Comparison of ENCODE assay signal across 9 cellular contexts in the genomic region with DNA sequence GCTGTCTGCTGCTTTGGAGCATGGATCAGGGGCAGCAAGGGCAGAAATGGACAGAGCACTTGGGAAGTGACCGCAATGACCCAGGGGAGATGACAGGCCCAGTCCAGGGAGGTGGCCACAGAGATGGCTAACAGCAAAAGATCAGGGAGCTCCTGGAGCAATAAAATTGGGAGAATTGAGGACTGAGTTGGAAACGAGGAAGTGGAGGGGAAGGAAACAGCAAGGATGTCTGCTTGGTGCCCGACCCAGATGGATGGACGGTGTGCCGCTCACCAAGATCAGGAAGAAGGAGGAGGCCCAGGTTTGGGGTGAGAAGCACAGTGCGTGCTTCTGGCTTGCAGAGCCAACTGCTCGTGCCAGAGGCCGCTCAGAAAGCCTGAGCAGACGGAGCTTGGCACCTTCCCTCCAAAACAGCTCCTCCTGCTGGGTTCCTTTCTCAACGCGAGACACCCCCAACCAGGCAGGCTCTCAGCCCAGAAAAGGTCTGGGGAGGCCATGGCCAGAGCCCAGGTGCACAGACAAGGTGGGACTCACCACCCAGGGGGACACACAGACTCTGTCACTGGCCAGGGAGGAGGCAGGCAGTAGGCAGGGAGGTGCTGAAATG. TPM values are rescaled to one million over a fixed set of nuclear protein-coding genes. Genes with fewer than 3 reads are reported as not detected.
A peak's percentile ranks its signal among the peaks of the same experiment; 100 is the strongest.
DNase-seq lines count a peak whose midpoint lies in the region; ATAC-seq and TF ChIP-seq lines count a peak whose summit lies in the region.
"Had no signal": no experiment of that assay in that cellular context is flagged by ENCODE, and none has a peak within 500 bp of the region (broad histone marks: within the 10 kb centered on the region; RNA-seq: fewer than 3 reads in every experiment).

No MANE protein-coding gene starts in this region.

- DNase-seq in AG04450 (ENCODE audit: low read depth, low spot score) (no peak), WERI-Rb-1 (no peak), cardiac muscle cell (ENCODE audit: low read depth in 1 of 2, low spot score in 1 of 2) (peak; percentile 39 to 51), NCI-H1105 (lab: John Stamatoyannopoulos, UW) (no peak), GF-D8 (lab: John Stamatoyannopoulos, UW) (no peak), epidermal melanocyte (ENCODE audit: insufficient read length, low spot score) (no peak)

- no peak for ATAC-seq in GM18505 (IDR thresholded peaks at IDR 0.05; ENCODE audit: unreplicated experiment)

- H3K4me1 ChIP-seq in cardiac muscle cell (ENCODE audit: low read depth) = no peaks in the 10 kb centered on the region

- CTCF ChIA-PET in AG04450 (lab: Charles Lee) = interaction anchor here (0.6 to 1.4 kb wide), 5 partner anchors 12 to 73 kb away, joined by 3 to 6 read pairs (median 5); no protein-coding TSS in a partner anchor

- TF ChIP-seq POLR2A in GM18505 (IDR thresholded peaks at IDR 0.05; ENCODE audit: borderline replicate concordance, extremely low read depth, insufficient read depth, insufficient read length) = no peak

- no peaks in the 10 kb centered on the region for H3K36me3 ChIP-seq in WERI-Rb-1
- no peaks in the 10 kb centered on the region for H3K36me3 ChIP-seq in cardiac muscle cell

- H3K27ac ChIP-seq in AG04450 (ENCODE audit: low read depth, low read length) (no peak overlapping the region), WERI-Rb-1 (no peak overlapping the region), cardiac muscle cell (no peak overlapping the region)
- H3K27ac ChIP-seq: epithelial cell of prostate had no signal

- H3K4me3 ChIP-seq in AG04450 (ENCODE audit: low read depth, low read length) (no peak overlapping the region), WERI-Rb-1 (ENCODE audit: low read depth, low read length) (no peak overlapping the region), cardiac muscle cell (no peak overlapping the region)

- peak; percentile 44 for TF ChIP-seq CTCF in AG04450 (IDR thresholded peaks at IDR 0.05; ENCODE audit: low read depth, low read length)
- TF ChIP-seq CTCF in GM12874 (IDR thresholded peaks at IDR 0.05; ENCODE audit: insufficient read depth, low read depth, low read length) = peak; percentile 43; the same call in 1 of the 2 replicates
- TF ChIP-seq CTCF in WERI-Rb-1 (IDR thresholded peaks at IDR 0.05; ENCODE audit: low read depth, low read length) = peak; percentile 43
- TF ChIP-seq CTCF in cardiac muscle cell (IDR thresholded peaks at IDR 0.05; ENCODE audit: low read depth, low read length) = peak; percentile 46

- POLR2A ChIA-PET in AG04450 (lab: Yijun Ruan, JAX) = no interaction called here

- H3K9me3 ChIP-seq in AG04450 (ENCODE audit: control insufficient read depth, insufficient read depth, low read length) (no peaks in the 10 kb centered on the region), WERI-Rb-1 (ENCODE audit: severe bottlenecking) (no peaks in the 10 kb centered on the region), cardiac muscle cell (ENCODE audit: low read depth) (no peaks in the 10 kb centered on the region)

- H3K27me3 ChIP-seq in AG04450 (ENCODE audit: control insufficient read depth, insufficient read depth, low read length) (peaks cover 32% of the 10 kb centered on the region), WERI-Rb-1 (ENCODE audit: insufficient read depth, low read depth, severe bottlenecking) (no peaks in the 10 kb centered on the region), cardiac muscle cell (peaks cover 20% of the 10 kb centered on the region)

RNA-seq across cellular contexts. Expression of a gene that starts 1.7 kb away (rescaled TPM):
- polyA plus RNA-seq in AG04450 (2011; rRNA removed) (not detected in 2 replicates), cardiac muscle cell (not detected in 2 replicates)
- polyA minus RNA-seq in AG04450 (2011; rRNA and poly(A)+ RNA removed) = not detected in 2 replicates
- total RNA-seq in cardiac muscle cell = not detected in 2 replicates

RNA-seq across cellular contexts. Expression of a gene that starts 17.9 kb away (rescaled TPM):
- not detected in 2 replicates for polyA plus RNA-seq in AG04450 (2011; rRNA removed)
- polyA minus RNA-seq in AG04450 (2011; rRNA and poly(A)+ RNA removed) = not detected in 2 replicates
- total RNA-seq in cardiac muscle cell = not detected in 2 replicates
- polyA plus RNA-seq in cardiac muscle cell = not detected in 2 replicates

RNA-seq across cellular contexts. Expression of a gene that starts 24.8 kb away (rescaled TPM):
- polyA plus RNA-seq in AG04450 (2011; rRNA removed) (2.6 and 4.4 TPM in 2 replicates), cardiac muscle cell (33.6 and 76.5 TPM in 2 replicates)
- polyA minus RNA-seq in AG04450 (2011; rRNA and poly(A)+ RNA removed) = 1.4 and 4.7 TPM in 2 replicates
- total RNA-seq in cardiac muscle cell = 68.1 and 139 TPM in 2 replicates

RNA-seq across cellular contexts. Expression of a gene that starts 26.8 kb away (rescaled TPM):
- 0.35 and 0.48 TPM in 2 replicates for polyA plus RNA-seq in AG04450 (2011; rRNA removed)
- 0.55 TPM in 1 of 2 replicates, not detected in the other for polyA minus RNA-seq in AG04450 (2011; rRNA and poly(A)+ RNA removed)
- 3.4 and 4.6 TPM in 2 replicates for total RNA-seq in cardiac muscle cell
- polyA plus RNA-seq in cardiac muscle cell = 5.0 and 13.6 TPM in 2 replicates

RNA-seq across cellular contexts. Expression of a gene that starts 31.1 kb away (rescaled TPM):
- 150 and 212 TPM in 2 replicates for polyA plus RNA-seq in AG04450 (2011; rRNA removed)
- 183 and 249 TPM in 2 replicates for polyA minus RNA-seq in AG04450 (2011; rRNA and poly(A)+ RNA removed)
- 163 and 198 TPM in 2 replicates for total RNA-seq in cardiac muscle cell
- 213 and 261 TPM in 2 replicates for polyA plus RNA-seq in cardiac muscle cell

Comparison
In these comparisons a context has a peak if more than half of its experiments do, and no peak if none do; other contexts are left out.
1. DNase-seq: peak in cardiac muscle cell (2 of 2); none in AG04450 (single experiment), WERI-Rb-1 (single experiment), NCI-H1105 (single experiment), GF-D8 (single experiment) and epidermal melanocyte (single experiment).
2. Peak in every context shown above with its lines, with median percentiles within 50 percentile points of each other: CTCF ChIP-seq.